ENCODE assay signal across 21 cellular contexts in the genomic region with DNA sequence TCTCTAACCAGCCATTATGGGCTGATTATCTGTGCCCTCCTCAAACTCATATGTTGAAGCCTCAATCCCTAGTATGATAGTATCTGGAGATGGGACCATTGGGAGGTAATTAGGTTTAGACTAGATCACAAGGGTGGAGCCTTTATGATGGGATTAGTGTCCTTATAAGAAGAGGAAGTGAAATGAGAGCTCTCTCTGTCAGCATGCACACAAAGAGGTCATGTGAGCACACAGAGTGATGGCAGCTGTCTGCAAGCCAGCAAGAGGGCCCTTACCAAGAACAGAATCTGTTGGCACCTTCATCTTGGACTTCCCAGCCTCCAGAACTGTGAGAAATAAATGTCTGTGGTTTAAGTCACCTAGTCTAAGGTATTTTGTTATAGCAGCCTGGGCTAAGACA.
DNase-seq lines count a peak whose midpoint lies in the region; ATAC-seq, FAIRE-seq and TF ChIP-seq lines count a peak whose summit lies in the region.
"Had no signal": no experiment of that assay in that cellular context is flagged by ENCODE, and none has a peak within 500 bp of the region (broad histone marks: within the 10 kb centered on the region; RNA-seq: fewer than 3 reads in every experiment).

No MANE protein-coding gene starts in this region.

- peak; percentile 64 for ATAC-seq in HG03442 (IDR thresholded peaks at IDR 0.05; ENCODE audit: unreplicated experiment)
- ATAC-seq: mucosa of descending colon, pancreas had no signal

- no peak overlapping the region for H3K4me2 ChIP-seq in H1 (ENCODE audit: insufficient read depth in 1 of 2, low read depth in 2 of 2, low read length in 2 of 2)

- H3K14ac ChIP-seq in H1 (ENCODE audit: insufficient read length): no peak overlapping the region

- H4K91ac ChIP-seq in H1 (replicated peaks; ENCODE audit: insufficient read length, low read length): no peak overlapping the region

- H3K56ac ChIP-seq in H1 (replicated peaks; ENCODE audit: insufficient read length, low read depth, low read length): no peak overlapping the region

- no peak overlapping the region for H2AK5ac ChIP-seq in H1 (ENCODE audit: low read depth, low read length)

- no peaks in the 10 kb centered on the region for H3K9me3 ChIP-seq in H1 (ENCODE audit: insufficient read depth in 2 of 2, low read depth in 1 of 2, low read length in 1 of 2)
- H3K9me3 ChIP-seq: mucosa of descending colon, pancreas had no signal

- H4K5ac ChIP-seq in H1 (ENCODE audit: insufficient read length, low read depth, low read length): no peak overlapping the region

- H3K18ac ChIP-seq in H1 (ENCODE audit: extremely low read depth, low read length): no peak overlapping the region

- no peak overlapping the region for H2BK12ac ChIP-seq in H1 (ENCODE audit: low read depth, low read length)

- no peak overlapping the region; the same call in 1 of the 2 replicates for H4K8ac ChIP-seq in H1 (ENCODE audit: extremely low read depth, insufficient read depth, low read length)

- H4K20me1 ChIP-seq in H1 (replicated peaks in 1 of 2; ENCODE audit: control insufficient read depth in 1 of 2, insufficient read depth in 2 of 2, low read length in 2 of 2): no peaks in the 10 kb centered on the region

- TF ChIP-seq EP300 in H1 (IDR thresholded peaks at IDR 0.05; ENCODE audit: borderline replicate concordance in 1 of 2, low read depth in 2 of 2, low read length in 2 of 2): no peak

- H3K9ac ChIP-seq in H1 (replicated peaks in 1 of 4; ENCODE audit: extremely low read depth in 1 of 4, low read depth in 3 of 4, low read length in 3 of 4): no peak overlapping the region

- H3K4ac ChIP-seq in H1 (replicated peaks; ENCODE audit: insufficient read length, low read depth, low read length): no peak overlapping the region

- H2BK120ac ChIP-seq in H1 (replicated peaks; ENCODE audit: low read depth, low read length): no peak overlapping the region

- H3K27ac ChIP-seq in H1 (ENCODE audit: low read depth, low read length): no peak overlapping the region
- no peak overlapping the region for H3K27ac ChIP-seq in coronary artery
- H3K27ac ChIP-seq: 22Rv1, epithelial cell of prostate, pancreas had no signal

- no peak overlapping the region for H2BK20ac ChIP-seq in H1 (ENCODE audit: low read length)

- no peaks in the 10 kb centered on the region for H3K23me2 ChIP-seq in H1 (ENCODE audit: low read depth, low read length)

- TF ChIP-seq CTCF in H1 (IDR thresholded peaks at IDR 0.05; ENCODE audit: control extremely low read depth in 1 of 3, insufficient read depth in 1 of 3, low read depth in 1 of 3, low read length in 3 of 3) (no peak), coronary artery (IDR thresholded peaks at IDR 0.05) (no peak)

- TF ChIP-seq RAD21 in H1 (IDR thresholded peaks at IDR 0.05 in 1 of 2, conservative IDR thresholded peaks at IDR 0.05 in 1 of 2; ENCODE audit: low read depth in 2 of 2, low read length in 2 of 2): no peak

- POLR2A ChIA-PET in H1 (lab: Charles Lee; ENCODE audit: partially characterized antibody): no interaction called here

- no peaks in the 10 kb centered on the region for H3K79me2 ChIP-seq in H1 (ENCODE audit: control insufficient read depth in 1 of 2, insufficient read depth in 2 of 2, low read length in 2 of 2)

- peak; percentile 5 for DNase-seq in DMS 273 (lab: John Stamatoyannopoulos, UW; ENCODE audit: unreplicated experiment)
- no peak for DNase-seq in DMS 273 treated with DMSO at 0.1 percent for 48 hours (lab: John Stamatoyannopoulos, UW)
- peak; percentile 49 for DNase-seq in NCI-H69 (lab: John Stamatoyannopoulos, UW)
- no peak for DNase-seq in H1 (ENCODE audit: low read depth in 1 of 2, low spot score in 2 of 2)
- no peak for DNase-seq in head of caudate nucleus
- DNase-seq in A172 (ENCODE audit: low spot score): no peak
- no peak for DNase-seq in coronary artery (ENCODE audit: low spot score)
- DNase-seq: activated effector memory CD4-positive, alpha-beta T cell treated with anti-CD3 and anti-CD28 coated beads, Interleukin-2, amount 50 U/mL, for 16 hours; anterior cingulate cortex; GOT3; mucosa of descending colon; NCI-H1105; NCI-H526; pancreas; small intestine; stimulated activated naive CD4-positive, alpha-beta T cell treated with Interleukin-2 at 50 U/mL for 16 hours had no signal

- intact Hi-C loops in head of caudate nucleus (cut with DNase I): no loop called here

- FAIRE-seq in H1 (lab: Jason Lieb, UNC): no peak
- FAIRE-seq: GM19239, keratinocyte had no signal

- H3K27me3 ChIP-seq in H1 (replicated peaks in 1 of 4; ENCODE audit: control insufficient read depth in 3 of 4, extremely low read depth in 1 of 4, insufficient read depth in 3 of 4, low read length in 3 of 4): no peaks in the 10 kb centered on the region
- H3K27me3 ChIP-seq: pancreas had no signal

- no peaks in the 10 kb centered on the region for H3K4me1 ChIP-seq in H1 (replicated peaks in 1 of 4; ENCODE audit: control insufficient read depth in 3 of 4, insufficient read depth in 4 of 4, low read length in 3 of 4)
- H3K4me1 ChIP-seq: pancreas had no signal

- H2AFZ ChIP-seq in H1 (ENCODE audit: low read length): peak overlapping the region; percentile 64; the same call in 1 of the 2 replicates

- CTCF ChIA-PET in H1 (lab: Charles Lee; ENCODE audit: partially characterized antibody): no interaction called here

- no peak overlapping the region for H2BK15ac ChIP-seq in H1 (ENCODE audit: low read length)

- H3K23ac ChIP-seq in H1 (ENCODE audit: insufficient read length): no peak overlapping the region

- no peaks in the 10 kb centered on the region for H3K79me1 ChIP-seq in H1 (ENCODE audit: low read depth, low read length)

- no peak overlapping the region for H3K4me3 ChIP-seq in H1 (ENCODE audit: extremely low read depth in 1 of 4, insufficient read depth in 2 of 4, low read depth in 3 of 4, low read length in 4 of 4)
- no peak overlapping the region for H3K4me3 ChIP-seq in coronary artery
- H3K4me3 ChIP-seq: mucosa of descending colon, pancreas had no signal

- no peak overlapping the region for H2BK5ac ChIP-seq in H1 (ENCODE audit: low read depth, low read length)

- no peak for TF ChIP-seq POLR2A in H1 (IDR thresholded peaks at IDR 0.05; ENCODE audit: control extremely low read depth in 1 of 2, low read depth in 2 of 2, low read length in 2 of 2)

- no peaks in the 10 kb centered on the region for H3K36me3 ChIP-seq in H1 (ENCODE audit: control insufficient read depth in 2 of 4, insufficient read depth in 4 of 4, low read length in 3 of 4)
- H3K36me3 ChIP-seq: pancreas had no signal

TF ChIP-seq in H1, 55 proteins besides CTCF, POLR2A, EP300 and RAD21:
- TF ChIP-seq, protein P1, sequence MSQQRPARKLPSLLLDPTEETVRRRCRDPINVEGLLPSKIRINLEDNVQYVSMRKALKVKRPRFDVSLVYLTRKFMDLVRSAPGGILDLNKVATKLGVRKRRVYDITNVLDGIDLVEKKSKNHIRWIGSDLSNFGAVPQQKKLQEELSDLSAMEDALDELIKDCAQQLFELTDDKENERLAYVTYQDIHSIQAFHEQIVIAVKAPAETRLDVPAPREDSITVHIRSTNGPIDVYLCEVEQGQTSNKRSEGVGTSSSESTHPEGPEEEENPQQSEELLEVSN (IDR thresholded peaks at IDR 0.05): no peak
- TF ChIP-seq SRF (IDR thresholded peaks at IDR 0.05; ENCODE audit: low read depth, low read length) (no peak), EZH2 (IDR thresholded peaks at IDR 0.05; ENCODE audit: low read depth, low read length, severe bottlenecking) (no peak), NRF1 (IDR thresholded peaks at IDR 0.05; ENCODE audit: low read depth, low read length) (no peak), CHD2 (IDR thresholded peaks at IDR 0.05; ENCODE audit: low read length) (no peak), TCF12 (IDR thresholded peaks at IDR 0.05; ENCODE audit: low read depth, low read length) (no peak), RFX5 (IDR thresholded peaks at IDR 0.05; ENCODE audit: borderline replicate concordance, low read depth, low read length) (no peak), ZNF274 (IDR thresholded peaks at IDR 0.05; ENCODE audit: borderline replicate concordance, extremely low read depth, low read length) (no peak), GTF2F1 (IDR thresholded peaks at IDR 0.05; ENCODE audit: borderline replicate concordance, low read depth, low read length) (no peak), NANOG (IDR thresholded peaks at IDR 0.05; ENCODE audit: insufficient read depth, low read depth, low read length, poor library complexity, severe bottlenecking) (no peak), KDM4A (IDR thresholded peaks at IDR 0.05; ENCODE audit: low read depth, low read length, severe bottlenecking) (no peak)
TF ChIP-seq in H1: peak in this region for 0.

Comparison
In these comparisons a context has a peak if more than half of its experiments do, and no peak if none do; other contexts are left out.
1. DNase-seq: peak in DMS 273 (single experiment) and NCI-H69 (single experiment); none in DMS 273 treated with DMSO at 0.1 percent for 48 hours (single experiment), H1 (0 of 2), head of caudate nucleus (0 of 42), A172 (single experiment) and coronary artery (single experiment).